ENCODE assay signal across 19 cellular contexts in the genomic region with DNA sequence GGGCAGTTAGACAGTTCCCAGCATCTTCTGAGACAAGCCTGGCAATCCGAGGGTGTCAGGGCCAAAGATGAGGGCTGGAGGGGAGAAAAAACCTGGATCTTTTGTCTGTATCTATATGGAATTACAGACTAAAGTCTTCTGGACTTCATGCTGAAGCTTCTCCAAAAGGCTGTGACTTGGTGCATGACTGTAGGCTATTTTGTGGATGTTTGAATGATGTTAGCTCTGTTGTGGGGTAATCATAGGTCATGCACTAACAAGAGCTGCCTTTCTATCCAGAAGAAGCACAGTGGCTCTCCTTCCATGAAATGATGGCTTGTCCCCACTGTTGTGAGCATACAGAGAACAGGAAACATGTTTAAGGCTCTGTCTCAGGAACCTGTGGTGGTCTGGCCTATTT.
DNase-seq lines count a peak whose midpoint lies in the region; ATAC-seq and TF ChIP-seq lines count a peak whose summit lies in the region.
"Had no signal": no experiment of that assay in that cellular context is flagged by ENCODE, and none has a peak within 500 bp of the region (broad histone marks: within the 10 kb centered on the region; RNA-seq: fewer than 3 reads in every experiment).

No MANE protein-coding gene starts in this region.

- H3K9ac ChIP-seq in GM23248: no peak overlapping the region
- H3K9ac ChIP-seq: KMS-11 had no signal

- H3K4me2 ChIP-seq in GM23248 (ENCODE audit: unreplicated experiment) (no peak overlapping the region), hepatocyte (no peak overlapping the region)
- H3K4me2 ChIP-seq: KMS-11 had no signal

- H3K27me3 ChIP-seq in GM23248 (replicated peaks; ENCODE audit: insufficient read depth) (peaks cover 7% of the 10 kb centered on the region; the same call in 1 of the 2 replicates), spleen (replicated peaks in 1 of 7) (no peaks in the 10 kb centered on the region), hepatocyte (no peaks in the 10 kb centered on the region)
- H3K27me3 ChIP-seq: neutrophil, testis had no signal

- intact Hi-C loops in spleen (cut with DNase I; ENCODE audit: low total_unique reads): no loop called here

- TF ChIP-seq CTCF in spleen (IDR thresholded peaks at IDR 0.05 in 8 of 11, conservative IDR thresholded peaks at IDR 0.05 in 3 of 11): no peak
- no peak for TF ChIP-seq CTCF in hepatocyte (IDR thresholded peaks at IDR 0.05; ENCODE audit: poor library complexity)

- no peaks in the 10 kb centered on the region for H3K9me2 ChIP-seq in GM23248 (ENCODE audit: insufficient read depth)
- H3K9me2 ChIP-seq in hepatocyte (replicated peaks; ENCODE audit: insufficient read depth): no peaks in the 10 kb centered on the region

- in situ Hi-C loops in GM23248 (cut with MboI): no loop called here

- no peaks in the 10 kb centered on the region for H3K79me2 ChIP-seq in GM23248 (ENCODE audit: insufficient read depth)
- no peaks in the 10 kb centered on the region for H3K79me2 ChIP-seq in hepatocyte

- no peaks in the 10 kb centered on the region for H4K20me1 ChIP-seq in GM23248 (ENCODE audit: insufficient read depth)
- H4K20me1 ChIP-seq in hepatocyte (ENCODE audit: insufficient read depth, poor library complexity, severe bottlenecking): no peaks in the 10 kb centered on the region

- H3K4me1 ChIP-seq in GM23248 (ENCODE audit: insufficient read depth) (peaks cover 26% of the 10 kb centered on the region), spleen (peaks cover 0 to 46% (median 21%) of the 10 kb centered on the region in 6 donors), hepatocyte (ENCODE audit: insufficient read depth) (no peaks in the 10 kb centered on the region)
- H3K4me1 ChIP-seq: testis had no signal

- TF ChIP-seq POLR2A in spleen (IDR thresholded peaks at IDR 0.05): no peak

- WGBS in GM23248 (ENCODE audit: low coverage in 1 of 2, low lambda C conversion rate in 2 of 2, missing lambda C conversion rate in 2 of 2), 2 experiments: 4 to 10% methylated on average over 1 of the region's 1 CpG
- 29 to 62% (median 50%) methylated on average over 1 of the region's 1 CpG for WGBS in spleen, 5 donors
- WGBS in hepatocyte (ENCODE audit: low lambda C conversion rate, missing lambda C conversion rate): 67% methylated on average over 1 of the region's 1 CpG

- no peaks in the 10 kb centered on the region for H3F3A ChIP-seq in GM23248 (ENCODE audit: insufficient read depth)

- ATAC-seq in left lobe of liver: peak; percentile 16
- no peak for ATAC-seq in GM21619 (IDR thresholded peaks at IDR 0.05; ENCODE audit: unreplicated experiment)
- ATAC-seq in GM21381 (IDR thresholded peaks at IDR 0.05; ENCODE audit: unreplicated experiment): no peak
- no peak for ATAC-seq in HG03432 (IDR thresholded peaks at IDR 0.05; ENCODE audit: unreplicated experiment)
- ATAC-seq: activated CD8-positive, alpha-beta memory T cell treated with anti-CD3 and anti-CD28 coated beads, Interleukin-2, amount 10 ng/mL, durations not matched to agents 7 days and 5 days; foreskin keratinocyte; GM12878 had no signal

- H3K36me3 ChIP-seq in GM23248 (ENCODE audit: low read depth) (no peaks in the 10 kb centered on the region), spleen (no peaks in the 10 kb centered on the region), hepatocyte (replicated peaks; ENCODE audit: insufficient read depth, low read depth) (no peaks in the 10 kb centered on the region)
- H3K36me3 ChIP-seq: neutrophil had no signal

- H3K27ac ChIP-seq in GM23248: no peak overlapping the region
- H3K27ac ChIP-seq in cingulate gyrus (ENCODE audit: low read depth, low read length): peak overlapping the region; percentile 5
- H3K27ac ChIP-seq in spleen: peak overlapping the region in 6 of 8 donors; percentile 36 to 82 (median 57)
- no peak overlapping the region for H3K27ac ChIP-seq in hepatocyte
- H3K27ac ChIP-seq: foreskin keratinocyte, KMS-11, neutrophil, testis had no signal

- DNase-seq in GM23248 (peak; percentile 30), left lobe of liver (ENCODE audit: low spot score) (no peak), spleen (no peak), hepatocyte (ENCODE audit: low spot score) (no peak)
- DNase-seq: activated CD4-positive, alpha-beta T cell treated with anti-CD3 and anti-CD28 coated beads for 48 hours; activated CD8-positive, alpha-beta memory T cell treated with anti-CD3 and anti-CD28 coated beads, Interleukin-2, amount 10 ng/mL, durations not matched to agents 7 days and 5 days; CD4-positive, alpha-beta T cell; DMS53; foreskin keratinocyte; NCI-H82; testis had no signal

- H3K4me3 ChIP-seq in GM23248 (no peak overlapping the region), spleen (no peak overlapping the region), hepatocyte (no peak overlapping the region)
- H3K4me3 ChIP-seq: GM12878, mucosa of descending colon, testis had no signal

- H3K9me3 ChIP-seq in GM23248 (ENCODE audit: low read depth): no peaks in the 10 kb centered on the region
- no peaks in the 10 kb centered on the region for H3K9me3 ChIP-seq in spleen
- no peaks in the 10 kb centered on the region for H3K9me3 ChIP-seq in hepatocyte (ENCODE audit: low read depth)
- H3K9me3 ChIP-seq: mucosa of descending colon, neutrophil, testis had no signal

- H2AFZ ChIP-seq in GM23248 (no peak overlapping the region), hepatocyte (no peak overlapping the region)

Comparison
In these comparisons a context has a peak if more than half of its experiments do, and no peak if none do; other contexts are left out.
1. H3K27ac ChIP-seq: peak in cingulate gyrus (single experiment) and spleen (6 of 8); none in GM23248 (single experiment) and hepatocyte (single experiment).